ENCODE assay signal across 6 cellular contexts in the genomic region with DNA sequence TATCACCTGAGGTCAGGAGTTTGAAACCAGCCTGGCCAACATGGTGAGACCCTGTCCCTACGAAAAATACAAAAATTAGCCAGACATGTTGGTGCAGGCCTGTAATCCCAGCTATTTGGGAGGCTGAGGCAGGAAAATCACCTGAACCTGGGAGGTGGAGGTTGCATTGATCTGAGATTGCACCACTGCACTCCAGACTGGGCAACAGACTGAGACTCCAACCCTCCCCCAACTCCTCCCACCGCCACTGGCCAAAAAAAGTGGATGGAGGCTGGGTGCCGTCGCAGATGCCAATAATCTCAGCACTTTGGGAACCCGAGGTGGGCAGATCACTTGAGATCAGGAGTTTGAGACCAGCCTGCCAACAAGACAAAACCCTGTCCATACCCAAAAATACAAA.
"Had no signal": no experiment of that assay in that cellular context is flagged by ENCODE, and none has a peak within 500 bp of the region (broad histone marks: within the 10 kb centered on the region; RNA-seq: fewer than 3 reads in every experiment).

No MANE protein-coding gene starts in this region.

- H3K4me3 ChIP-seq: K562 had no signal

- FAIRE-seq: HTR-8/SVneo, K562 had no signal

- H3K27ac ChIP-seq: HL-60 had no signal

- DNase-seq: IMR-90, KBM-7, KG1 had no signal
